In genomic region chr3:52301042-52301441, GRCh38 we compare ENCODE assay signal across 1 cellular context.
TF ChIP-seq lines count a peak whose summit lies in the region.

No MANE protein-coding gene starts in this region.

TF ChIP-seq in K562, 482 proteins besides CTCF, POLR2A, EP300 and RAD21:
- peak; percentile 23; the same call in 1 of the 2 replicates for TF ChIP-seq ZBTB7A (IDR thresholded peaks at IDR 0.05; ENCODE audit: borderline replicate concordance, control insufficient read depth, low read depth, low read length)
- no peak for TF ChIP-seq ZNF717 (CRISPR knock-in tag; IDR thresholded peaks at IDR 0.05)
TF ChIP-seq in K562: peak in this region for 1.
